ENCODE assay signal across 14 cellular contexts in genomic region chr6:22250486-22250885, GRCh38. TPM values are rescaled to one million over a fixed set of nuclear protein-coding genes. Genes with fewer than 3 reads are reported as not detected.
A peak's percentile ranks its signal among the peaks of the same experiment; 100 is the strongest.
DNase-seq lines count a peak whose midpoint lies in the region; ATAC-seq, FAIRE-seq and TF ChIP-seq lines count a peak whose summit lies in the region.
"Had no signal": no experiment of that assay in that cellular context is flagged by ENCODE, and none has a peak within 500 bp of the region (broad histone marks: within the 10 kb centered on the region; RNA-seq: fewer than 3 reads in every experiment).

No MANE protein-coding gene starts in this region.

- H3K4ac ChIP-seq in H1 (replicated peaks; ENCODE audit: insufficient read length, low read depth, low read length), result no peak overlapping the region

- H3K18ac ChIP-seq in H1 (ENCODE audit: extremely low read depth, low read length), result 0 out of 2 replicates have a peak overlapping the region, but pooled peaks have one; percentile 19

- H3K9ac ChIP-seq in HUES64 (ENCODE audit: low read depth, low read length) (no peak overlapping the region), H1 (replicated peaks in 1 of 4; ENCODE audit: extremely low read depth in 1 of 4, low read depth in 3 of 4, low read length in 3 of 4) (no peak overlapping the region)

- no peak overlapping the region for H3K27ac Mint-ChIP-seq in T-helper 17 cell
- H3K27ac Mint-ChIP-seq: activated naive CD4-positive, alpha-beta T cell treated with anti-CD3 and anti-CD28 coated beads, Interleukin-2, amount 50 U/mL, for 24 hours had no signal

- H3K27me3 ChIP-seq in HUES64 (ENCODE audit: insufficient read depth, low read length) (no peaks in the 10 kb centered on the region), H1 (replicated peaks in 1 of 4; ENCODE audit: control insufficient read depth in 3 of 4, extremely low read depth in 1 of 4, insufficient read depth in 3 of 4, low read length in 3 of 4) (no peaks in the 10 kb centered on the region)
- H3K27me3 ChIP-seq: uterus had no signal

- no peaks in the 10 kb centered on the region for H3K36me3 Mint-ChIP-seq in T-helper 17 cell (ENCODE audit: low read depth)
- H3K36me3 Mint-ChIP-seq: activated naive CD4-positive, alpha-beta T cell treated with anti-CD3 and anti-CD28 coated beads, Interleukin-2, amount 50 U/mL, for 24 hours had no signal

- CTCF ChIA-PET in H1 (lab: Charles Lee; ENCODE audit: partially characterized antibody), result no interaction called here

- no peaks in the 10 kb centered on the region for H3K79me1 ChIP-seq in H1 (ENCODE audit: low read depth, low read length)

- no peak overlapping the region for H2BK5ac ChIP-seq in H1 (ENCODE audit: low read depth, low read length)

- no peak for TF ChIP-seq POLR2A in H1 (IDR thresholded peaks at IDR 0.05; ENCODE audit: control extremely low read depth in 1 of 2, low read depth in 2 of 2, low read length in 2 of 2)

- no peak overlapping the region for H3K14ac ChIP-seq in H1 (ENCODE audit: insufficient read length)

- 0 out of 4 replicates have a peak, but pooled peaks of 1 of the 2 experiments have one; percentile 1 for TF ChIP-seq RAD21 in H1 (IDR thresholded peaks at IDR 0.05 in 1 of 2, conservative IDR thresholded peaks at IDR 0.05 in 1 of 2; ENCODE audit: low read depth in 2 of 2, low read length in 2 of 2)

- FAIRE-seq in H1 (lab: Jason Lieb, UNC), result peak; percentile 83
- FAIRE-seq: G401.6 had no signal

- POLR2A ChIA-PET in H1 (lab: Charles Lee; ENCODE audit: partially characterized antibody), result no interaction called here

- peak overlapping the region; percentile 38 for H4K5ac ChIP-seq in H1 (ENCODE audit: insufficient read length, low read depth, low read length)

- H4K20me1 ChIP-seq in H1 (replicated peaks in 1 of 2; ENCODE audit: control insufficient read depth in 1 of 2, insufficient read depth in 2 of 2, low read length in 2 of 2), result no peaks in the 10 kb centered on the region

- H3K27ac ChIP-seq in HUES64 (ENCODE audit: low read depth, low read length) (peak overlapping the region; percentile 77), H1 (ENCODE audit: low read depth, low read length) (peak overlapping the region; percentile 19)
- H3K27ac ChIP-seq: uterus had no signal

- H3K4me2 ChIP-seq in H1 (ENCODE audit: insufficient read depth in 1 of 2, low read depth in 2 of 2, low read length in 2 of 2), result peak overlapping the region; percentile 31 to 63

- H2BK20ac ChIP-seq in H1 (ENCODE audit: low read length), result no peak overlapping the region

- no peak for ATAC-seq in GM21717 (IDR thresholded peaks at IDR 0.05; ENCODE audit: unreplicated experiment)
- ATAC-seq in T-helper 17 cell, result no peak

- no peak overlapping the region for H3K56ac ChIP-seq in H1 (replicated peaks; ENCODE audit: insufficient read length, low read depth, low read length)

- H3K27me3 Mint-ChIP-seq in T-helper 17 cell, result no peaks in the 10 kb centered on the region
- H3K27me3 Mint-ChIP-seq: activated naive CD4-positive, alpha-beta T cell treated with anti-CD3 and anti-CD28 coated beads, Interleukin-2, amount 50 U/mL, for 24 hours had no signal

- no peak overlapping the region for H3K23ac ChIP-seq in H1 (ENCODE audit: insufficient read length)

- H2AK5ac ChIP-seq in H1 (ENCODE audit: low read depth, low read length), result no peak overlapping the region

- no peaks in the 10 kb centered on the region for H3K4me1 Mint-ChIP-seq in T-helper 17 cell
- H3K4me1 Mint-ChIP-seq: activated naive CD4-positive, alpha-beta T cell treated with anti-CD3 and anti-CD28 coated beads, Interleukin-2, amount 50 U/mL, for 24 hours had no signal

- H3K4me3 Mint-ChIP-seq in T-helper 17 cell, result no peak overlapping the region
- H3K4me3 Mint-ChIP-seq: activated naive CD4-positive, alpha-beta T cell treated with anti-CD3 and anti-CD28 coated beads, Interleukin-2, amount 50 U/mL, for 24 hours had no signal

- no peak overlapping the region for H4K8ac ChIP-seq in H1 (ENCODE audit: extremely low read depth, insufficient read depth, low read length)

- no peak for TF ChIP-seq CTCF in H1 (IDR thresholded peaks at IDR 0.05; ENCODE audit: control extremely low read depth in 1 of 3, insufficient read depth in 1 of 3, low read depth in 1 of 3, low read length in 3 of 3)

- WGBS in HUES64, result 4% methylated on average over 1 of the region's 1 CpG
- 0% methylated on average over 1 of the region's 1 CpG; no CpG with 5 or more reads in 1 of the 2 experiments for WGBS in H1 (ENCODE audit: extremely low coverage in 1 of 2, insufficient coverage in 1 of 2, insufficient read length in 1 of 2, insufficient replicate concordance in 2 of 2, low coverage in 1 of 2, low lambda C conversion rate in 2 of 2, missing lambda C conversion rate in 1 of 2), 2 experiments

- no peak overlapping the region for H2BK12ac ChIP-seq in H1 (ENCODE audit: low read depth, low read length)

- DNase-seq in NCI-H524 (lab: John Stamatoyannopoulos, UW) (peak; percentile 79 to 93), H1 (ENCODE audit: low read depth in 1 of 2, low spot score in 2 of 2) (peak; percentile 19 to 56), renal cortical epithelial cell (ENCODE audit: low read depth) (peak; percentile 54), islet precursor cell (no peak), T-helper 17 cell (no peak)
- DNase-seq in activated effector memory CD4-positive, alpha-beta T cell treated with Interleukin-2 at 50 U/mL for 16 hours, result no peak
- DNase-seq: activated CD4-positive, alpha-beta T cell treated with anti-CD3 and anti-CD28 coated beads for 48 hours; posterior cingulate gyrus; uterus had no signal

- no peak overlapping the region for H2BK15ac ChIP-seq in H1 (ENCODE audit: low read length)

- H4K91ac ChIP-seq in H1 (replicated peaks; ENCODE audit: insufficient read length, low read length), result no peak overlapping the region

- H3K4me1 ChIP-seq in HUES64 (ENCODE audit: insufficient read depth, low read length) (peaks cover 57% of the 10 kb centered on the region), H1 (replicated peaks in 1 of 4; ENCODE audit: control insufficient read depth in 3 of 4, insufficient read depth in 4 of 4, low read length in 3 of 4) (peaks cover 0 to 12% (median 6%) of the 10 kb centered on the region in 4 experiments; a peak in 4 of 7 replicates)
- H3K4me1 ChIP-seq: uterus had no signal

- no peaks in the 10 kb centered on the region; the same call in 1 of the 2 replicates for H3K23me2 ChIP-seq in H1 (ENCODE audit: low read depth, low read length)

- H3K79me2 ChIP-seq in H1 (ENCODE audit: control insufficient read depth in 1 of 2, insufficient read depth in 2 of 2, low read length in 2 of 2), result no peaks in the 10 kb centered on the region

- H3K9me3 ChIP-seq in HUES64 (ENCODE audit: insufficient read depth, low read depth, low read length), result no peaks in the 10 kb centered on the region
- no peaks in the 10 kb centered on the region for H3K9me3 ChIP-seq in H1 (ENCODE audit: insufficient read depth in 2 of 2, low read depth in 1 of 2, low read length in 1 of 2)
- peaks cover 2% of the 10 kb centered on the region for H3K9me3 ChIP-seq in T-helper 17 cell (ENCODE audit: control insufficient read depth, low read length, poor library complexity, severe bottlenecking)
- H3K9me3 ChIP-seq: uterus had no signal

- H3K36me3 ChIP-seq in HUES64 (ENCODE audit: insufficient read depth, low read length) (no peaks in the 10 kb centered on the region), H1 (ENCODE audit: control insufficient read depth in 2 of 4, insufficient read depth in 4 of 4, low read length in 3 of 4) (no peaks in the 10 kb centered on the region)
- H3K36me3 ChIP-seq: uterus had no signal

- peak overlapping the region; percentile 17 for H3K4me3 ChIP-seq in HUES64 (ENCODE audit: low read length)
- peak overlapping the region in 3 of 4 experiments; percentile 2 to 30 (median 12); a peak in 3 of 8 replicates for H3K4me3 ChIP-seq in H1 (ENCODE audit: extremely low read depth in 1 of 4, insufficient read depth in 2 of 4, low read depth in 3 of 4, low read length in 4 of 4)
- H3K4me3 ChIP-seq: uterus had no signal

- 0 out of 3 replicates have a peak, but pooled peaks of 1 of the 2 experiments have one; percentile 12 for TF ChIP-seq EP300 in H1 (IDR thresholded peaks at IDR 0.05; ENCODE audit: borderline replicate concordance in 1 of 2, low read depth in 2 of 2, low read length in 2 of 2)

- 0 out of 2 replicates have a peak overlapping the region, but pooled peaks have one; percentile 45 for H2AFZ ChIP-seq in H1 (ENCODE audit: low read length)

- no peak overlapping the region for H2BK120ac ChIP-seq in H1 (replicated peaks; ENCODE audit: low read depth, low read length)

TF ChIP-seq in H1, 55 proteins besides CTCF, POLR2A, EP300 and RAD21 (continues in another document):
- peak; percentile 85 for TF ChIP-seq TCF12 (IDR thresholded peaks at IDR 0.05; ENCODE audit: low read depth, low read length)
- 0 out of 2 replicates have a peak, but pooled peaks have one; percentile 17 for TF ChIP-seq SP1 (IDR thresholded peaks at IDR 0.05; ENCODE audit: low read depth, low read length)

RNA-seq across cellular contexts. Expression of gene PRL, which starts 46.4 kb away (rescaled TPM):
- polyA plus RNA-seq in HUES64 (2013, experiment 1 of 2), result not detected
- not detected for polyA plus RNA-seq in HUES64 (2013, experiment 2 of 2)
- total RNA-seq in H1 (2021; fragmentation: NEBNext Ultra II Directional; extraction: Animal tissue kit (Norgen Biotek cat#: 25700)), result not detected in 2 replicates
- polyA plus RNA-seq in H1 (2011; rRNA removed), result not detected in 2 replicates
- not detected for polyA plus RNA-seq in H1 (2011; cell fraction: cytosol; rRNA removed)
- polyA plus RNA-seq in H1 (2011; cell fraction: nucleus; rRNA removed), result not detected
- polyA plus RNA-seq in H1 (2012, experiment 1 of 2), result not detected in 4 replicates
- polyA plus RNA-seq in H1 (2012, experiment 2 of 2), result not detected
- polyA plus RNA-seq in H1 (2013, experiment 1 of 2), result not detected
- not detected for polyA plus RNA-seq in H1 (2013, experiment 2 of 2)
- not detected in 2 replicates for polyA minus RNA-seq in H1 (2011; rRNA and poly(A)+ RNA removed)
- polyA minus RNA-seq in H1 (2011; cell fraction: cytosol; rRNA and poly(A)+ RNA removed), result not detected
- not detected for polyA minus RNA-seq in H1 (2011; cell fraction: nucleus; rRNA and poly(A)+ RNA removed)
- not detected in 2 replicates for total RNA-seq in renal cortical epithelial cell
- total RNA-seq in T-helper 17 cell, result not detected
- total RNA-seq: H4, uterus had no signal

Comparison
In these comparisons a context has a peak if more than half of its experiments do, and no peak if none do; other contexts are left out.
1. DNase-seq: peak in NCI-H524 (2 of 2), H1 (2 of 2) and renal cortical epithelial cell (single experiment); none in islet precursor cell (single experiment), T-helper 17 cell (0 of 3) and activated effector memory CD4-positive, alpha-beta T cell treated with Interleukin-2 at 50 U/mL for 16 hours (single experiment).